Comparison of ENCODE assay signal across 17 cellular contexts in the genomic region with DNA sequence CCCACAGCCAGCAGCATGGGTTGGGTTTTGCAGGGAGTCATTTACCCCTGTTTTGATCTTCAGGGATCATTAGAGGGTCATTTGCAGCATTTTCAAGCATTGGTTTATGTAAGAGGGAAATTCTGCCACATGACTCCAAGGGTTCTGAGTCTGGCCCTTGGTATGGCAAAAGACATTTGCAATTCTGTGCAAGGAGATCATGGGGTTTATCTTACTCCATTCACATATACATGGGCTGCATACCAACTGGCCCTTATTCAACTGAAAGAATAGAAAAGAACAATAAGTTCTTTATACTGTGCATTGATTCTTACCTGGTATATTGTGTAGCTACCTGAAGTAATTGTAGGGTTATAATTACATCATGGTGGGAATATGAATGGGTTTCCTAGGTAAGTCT. TPM values are rescaled to one million over a fixed set of nuclear protein-coding genes. Genes with fewer than 3 reads are reported as not detected.
DNase-seq lines count a peak whose midpoint lies in the region; ATAC-seq lines count a peak whose summit lies in the region.
"Had no signal": no experiment of that assay in that cellular context is flagged by ENCODE, and none has a peak within 500 bp of the region (broad histone marks: within the 10 kb centered on the region; RNA-seq: fewer than 3 reads in every experiment).

No MANE protein-coding gene starts in this region.

- H3K27ac ChIP-seq in HUES64 (ENCODE audit: low read depth, low read length) = peak overlapping the region; percentile 26; the same call in 1 of the 2 replicates
- H3K27ac ChIP-seq in neuronal stem cell (replicated peaks; ENCODE audit: low read length) = peak overlapping the region; percentile 3
- H3K27ac ChIP-seq: BLaER1 had no signal

- no peak overlapping the region for H2AK5ac ChIP-seq in neuronal stem cell (ENCODE audit: low read depth, low read length)

- H2BK12ac ChIP-seq in neuronal stem cell (ENCODE audit: low read length) = no peak overlapping the region

- H3K36me3 ChIP-seq in HUES64 (ENCODE audit: insufficient read depth, low read length) (peaks cover 36% of the 10 kb centered on the region), neuronal stem cell (replicated peaks in 1 of 2; ENCODE audit: control insufficient read depth in 2 of 2, insufficient read depth in 2 of 2, low read length in 2 of 2) (peaks cover 6 to 31% of the 10 kb centered on the region in 2 donors)
- H3K36me3 ChIP-seq: BLaER1 had no signal

- no peak overlapping the region for H2BK5ac ChIP-seq in neuronal stem cell (ENCODE audit: low read length)

- no peak overlapping the region for H3K14ac ChIP-seq in neuronal stem cell (ENCODE audit: low read length)

- no peaks in the 10 kb centered on the region for H3K36me3 Mint-ChIP-seq in activated CD4-positive, alpha-beta T cell treated with anti-CD3 and anti-CD28 coated beads, Interleukin-2, amount 10 ng/mL, durations not matched to agents 24 days and 14 days (ENCODE audit: low read depth)
- H3K36me3 Mint-ChIP-seq: CD14-positive monocyte; CD4-positive, alpha-beta memory T cell had no signal

- no peak overlapping the region for H3K9ac ChIP-seq in HUES64 (ENCODE audit: low read depth, low read length)
- no peak overlapping the region for H3K9ac ChIP-seq in neuronal stem cell (ENCODE audit: low read depth, low read length, poor library complexity)
- H3K9ac ChIP-seq: BLaER1 had no signal

- H3K4me1 Mint-ChIP-seq in activated CD4-positive, alpha-beta T cell treated with anti-CD3 and anti-CD28 coated beads, Interleukin-2, amount 10 ng/mL, durations not matched to agents 24 days and 14 days = no peaks in the 10 kb centered on the region
- H3K4me1 Mint-ChIP-seq: CD14-positive monocyte; CD4-positive, alpha-beta memory T cell had no signal

- H3K27ac Mint-ChIP-seq in activated CD4-positive, alpha-beta T cell treated with anti-CD3 and anti-CD28 coated beads, Interleukin-2, amount 10 ng/mL, durations not matched to agents 24 days and 14 days = no peak overlapping the region
- H3K27ac Mint-ChIP-seq: CD14-positive monocyte; CD4-positive, alpha-beta memory T cell had no signal

- no peak overlapping the region for H2BK120ac ChIP-seq in neuronal stem cell (ENCODE audit: low read depth, low read length)

- H3K27me3 Mint-ChIP-seq in activated CD4-positive, alpha-beta T cell treated with anti-CD3 and anti-CD28 coated beads, Interleukin-2, amount 10 ng/mL, durations not matched to agents 24 days and 14 days = peaks cover 52% of the 10 kb centered on the region

- H3K9me3 Mint-ChIP-seq in activated CD4-positive, alpha-beta T cell treated with anti-CD3 and anti-CD28 coated beads, Interleukin-2, amount 10 ng/mL, durations not matched to agents 24 days and 14 days = no peaks in the 10 kb centered on the region
- H3K9me3 Mint-ChIP-seq: CD4-positive, alpha-beta memory T cell had no signal

- H3K23ac ChIP-seq in neuronal stem cell (ENCODE audit: low read depth, low read length, poor library complexity) = no peak overlapping the region

- intact Hi-C loops in activated CD4-positive, alpha-beta T cell treated with anti-CD3 and anti-CD28 coated beads, Interleukin-2, amount 10 ng/mL, durations not matched to agents 24 days and 14 days (cut with micrococcal nuclease) = no loop called here

- H3K79me1 ChIP-seq in neuronal stem cell (ENCODE audit: low read depth, low read length) = no peaks in the 10 kb centered on the region

- H3K4me1 ChIP-seq in HUES64 (ENCODE audit: insufficient read depth, low read length) = peaks cover 8% of the 10 kb centered on the region; the same call in 1 of the 2 replicates
- H3K4me1 ChIP-seq in neuronal stem cell (ENCODE audit: control insufficient read depth in 2 of 2, insufficient read depth in 1 of 2, low read depth in 1 of 2, low read length in 2 of 2) = peaks cover 0 to 2% of the 10 kb centered on the region in 2 donors
- H3K4me1 ChIP-seq: BLaER1 had no signal

- H3K27me3 ChIP-seq in HUES64 (ENCODE audit: insufficient read depth, low read length) (no peaks in the 10 kb centered on the region), neuronal stem cell (ENCODE audit: control insufficient read depth in 3 of 3, insufficient read depth in 3 of 3, low read depth in 1 of 3, low read length in 3 of 3) (no peaks in the 10 kb centered on the region)
- H3K27me3 ChIP-seq: BLaER1 had no signal

- no peak overlapping the region for H2BK15ac ChIP-seq in neuronal stem cell (ENCODE audit: low read length)

- H2AFZ ChIP-seq in neuronal stem cell (ENCODE audit: low read length) = no peak overlapping the region

- H3K9me3 ChIP-seq in HUES64 (ENCODE audit: insufficient read depth, low read depth, low read length) (no peaks in the 10 kb centered on the region), neuronal stem cell (replicated peaks in 1 of 2; ENCODE audit: control insufficient read depth in 2 of 2, insufficient read depth in 1 of 2, low read depth in 1 of 2, low read length in 2 of 2) (no peaks in the 10 kb centered on the region)
- H3K9me3 ChIP-seq: BLaER1 had no signal

- H3K4ac ChIP-seq in neuronal stem cell (ENCODE audit: low read length) = no peak overlapping the region

- no peak overlapping the region for H3K4me2 ChIP-seq in neuronal stem cell (ENCODE audit: insufficient read depth, low read length, poor library complexity, severe bottlenecking)
- H3K4me2 ChIP-seq: BLaER1 had no signal

- no peak overlapping the region for H4K8ac ChIP-seq in neuronal stem cell (ENCODE audit: low read depth, low read length)

- peak; percentile 14 for DNase-seq in activated CD4-positive, alpha-beta T cell treated with anti-CD3 and anti-CD28 coated beads, Interleukin-2, amount 10 ng/mL, durations not matched to agents 24 days and 14 days
- DNase-seq in activated CD4-positive, alpha-beta T cell treated with anti-CD3 and anti-CD28 coated beads, Interleukin-2, amount 50 U/mL, for 1 hour = no peak
- DNase-seq in neuronal stem cell (ENCODE audit: low spot score) (no peak), RPMI8226 (no peak), NCI-H1930 (lab: John Stamatoyannopoulos, UW) (no peak)
- DNase-seq: 8988T; CD4-positive, alpha-beta memory T cell; DMS 273 treated with DMSO at 0.1 percent for 48 hours; DMS53; DND-41; EL had no signal

- no peak overlapping the region for H3K4me3 Mint-ChIP-seq in activated CD4-positive, alpha-beta T cell treated with anti-CD3 and anti-CD28 coated beads, Interleukin-2, amount 10 ng/mL, durations not matched to agents 24 days and 14 days
- H3K4me3 Mint-ChIP-seq: CD14-positive monocyte; CD4-positive, alpha-beta memory T cell had no signal

- no peak for ATAC-seq in GM18519 (IDR thresholded peaks at IDR 0.05; ENCODE audit: low FRiP score, unreplicated experiment)
- ATAC-seq: GM12878, HCT116 had no signal

- H4K91ac ChIP-seq in neuronal stem cell (ENCODE audit: low read depth, low read length, poor library complexity) = no peak overlapping the region

- H3K18ac ChIP-seq in neuronal stem cell (ENCODE audit: low read length) = no peak overlapping the region

- no peak overlapping the region for H3K4me3 ChIP-seq in HUES64 (ENCODE audit: low read length)
- H3K4me3 ChIP-seq in neuronal stem cell (ENCODE audit: low read length in 2 of 2) = no peak overlapping the region
- H3K4me3 ChIP-seq: BLaER1, GM12878 had no signal

RNA-seq across cellular contexts. Expression of gene SIX4, which starts 13.6 kb away (rescaled TPM):
- total RNA-seq in activated CD4-positive, alpha-beta T cell treated with anti-CD3 and anti-CD28 coated beads, Interleukin-2, amount 10 ng/mL, durations not matched to agents 24 days and 14 days = 0.23 and 0.52 TPM in 2 replicates
- polyA plus RNA-seq in HUES64 (2013, experiment 1 of 2) = 10.6 TPM
- polyA plus RNA-seq in HUES64 (2013, experiment 2 of 2) = 11.2 TPM
- 8.6 TPM for polyA plus RNA-seq in neuronal stem cell (2013, experiment 1 of 2)
- 9.3 TPM for polyA plus RNA-seq in neuronal stem cell (2013, experiment 2 of 2)
- total RNA-seq: CD4-positive, alpha-beta memory T cell had no signal
- polyA plus RNA-seq: CD14-positive monocyte; CD4-positive, alpha-beta memory T cell had no signal

RNA-seq across cellular contexts. Expression of gene MNAT1, which starts 24.1 kb away (rescaled TPM):
- 42.6 and 45.0 TPM in 2 replicates for total RNA-seq in activated CD4-positive, alpha-beta T cell treated with anti-CD3 and anti-CD28 coated beads, Interleukin-2, amount 10 ng/mL, durations not matched to agents 24 days and 14 days
- 37.0 TPM for polyA plus RNA-seq in HUES64 (2013, experiment 1 of 2)
- polyA plus RNA-seq in HUES64 (2013, experiment 2 of 2) = 45.8 TPM
- polyA plus RNA-seq in neuronal stem cell (2013, experiment 1 of 2) = 51.7 TPM
- polyA plus RNA-seq in neuronal stem cell (2013, experiment 2 of 2) = 51.9 TPM
